ENCODE assay signal across 16 cellular contexts in genomic region chr16:51148674-51149228, GRCh38. TPM values are rescaled to one million over a fixed set of nuclear protein-coding genes. Genes with fewer than 3 reads are reported as not detected.
DNase-seq lines count a peak whose midpoint lies in the region; ATAC-seq and TF ChIP-seq lines count a peak whose summit lies in the region.
"Had no signal": no experiment of that assay in that cellular context is flagged by ENCODE, and none has a peak within 500 bp of the region (broad histone marks: within the 10 kb centered on the region; RNA-seq: fewer than 3 reads in every experiment).

No MANE protein-coding gene starts in this region.

- H3K4me1 ChIP-seq in iPS-18a (ENCODE audit: control insufficient read depth, low read depth, low read length), result peaks cover 56% of the 10 kb centered on the region
- peaks cover 4% of the 10 kb centered on the region for H3K4me1 ChIP-seq in prostate gland (replicated peaks)

- no peak overlapping the region for H3K4me3 Mint-ChIP-seq in activated T-helper 1 cell treated with anti-CD3 and anti-CD28 coated beads, Interleukin-12 subunit alpha, Interleukin-12 subunit beta, Interleukin-2, Interleukin-4 antibody, amounts not matched to agents 30 ng/mL and 10 ng/mL and 1 ng/mL, durations not matched to agents 14 hours and 24 hours and 36 hours
- H3K4me3 Mint-ChIP-seq in stimulated activated naive B cell treated with anti-CD40 and anti-IgM and Interleukin-4, amounts not matched to agents 10 μg/mL and 1 μg/mL and 100 μg/mL, for 72 hours, result no peak overlapping the region
- H3K4me3 Mint-ChIP-seq: CD8-positive, alpha-beta memory T cell; memory B cell had no signal

- 80% methylated on average over 2 of the region's 2 CpGs for WGBS in prostate gland

- peaks cover 45% of the 10 kb centered on the region for H3K27me3 Mint-ChIP-seq in activated T-helper 1 cell treated with anti-CD3 and anti-CD28 coated beads, Interleukin-12 subunit alpha, Interleukin-12 subunit beta, Interleukin-2, Interleukin-4 antibody, amounts not matched to agents 30 ng/mL and 10 ng/mL and 1 ng/mL, durations not matched to agents 14 hours and 24 hours and 36 hours (ENCODE audit: insufficient read depth)
- peaks cover 32 to 65% of the 10 kb centered on the region in 2 donors for H3K27me3 Mint-ChIP-seq in stimulated activated naive B cell treated with anti-CD40 and anti-IgM and Interleukin-4, amounts not matched to agents 10 μg/mL and 1 μg/mL and 100 μg/mL, for 72 hours

- TF ChIP-seq CTCF in prostate gland (IDR thresholded peaks at IDR 0.05), result no peak

- no peaks in the 10 kb centered on the region for H3K9me3 ChIP-seq in iPS-18a (ENCODE audit: control insufficient read depth, low read depth, low read length)
- no peaks in the 10 kb centered on the region for H3K9me3 ChIP-seq in prostate gland

- intact Hi-C loops in activated T-helper 1 cell treated with anti-CD3 and anti-CD28 coated beads, Interleukin-12 subunit alpha, Interleukin-12 subunit beta, Interleukin-2, Interleukin-4 antibody, amounts not matched to agents 30 ng/mL and 10 ng/mL and 1 ng/mL, durations not matched to agents 14 hours and 24 hours and 36 hours (cut with micrococcal nuclease), result no loop called here
- intact Hi-C loops in prostate gland (cut with DNase I), result no loop called here

- no peak overlapping the region for H3K27ac ChIP-seq in iPS-18a (ENCODE audit: low read length)
- no peak overlapping the region for H3K27ac ChIP-seq in prostate gland

- H3K27me3 ChIP-seq in H7 (ENCODE audit: control insufficient read depth, insufficient read depth, low read length) (peaks cover 33% of the 10 kb centered on the region), iPS-18a (ENCODE audit: control insufficient read depth, insufficient read depth, low read length) (peaks cover 9% of the 10 kb centered on the region), prostate gland (replicated peaks; ENCODE audit: insufficient read depth) (peaks cover 24% of the 10 kb centered on the region)

- peaks cover 5% of the 10 kb centered on the region for H3K9me3 Mint-ChIP-seq in activated T-helper 1 cell treated with anti-CD3 and anti-CD28 coated beads, Interleukin-12 subunit alpha, Interleukin-12 subunit beta, Interleukin-2, Interleukin-4 antibody, amounts not matched to agents 30 ng/mL and 10 ng/mL and 1 ng/mL, durations not matched to agents 14 hours and 24 hours and 36 hours
- H3K9me3 Mint-ChIP-seq in stimulated activated naive B cell treated with anti-CD40 and anti-IgM and Interleukin-4, amounts not matched to agents 10 μg/mL and 1 μg/mL and 100 μg/mL, for 72 hours, result no peaks in the 10 kb centered on the region

- H3K4me3 ChIP-seq in H7 (ENCODE audit: insufficient read depth, low read depth, low read length) (peak overlapping the region; percentile 90), iPS-18a (ENCODE audit: low read length) (peak overlapping the region; percentile 74), prostate gland (no peak overlapping the region)
- H3K4me3 ChIP-seq: K562 had no signal

- peak overlapping the region; percentile 92 for H3K9ac ChIP-seq in iPS-18a (ENCODE audit: low read length)

- H3K27ac Mint-ChIP-seq in activated T-helper 1 cell treated with anti-CD3 and anti-CD28 coated beads, Interleukin-12 subunit alpha, Interleukin-12 subunit beta, Interleukin-2, Interleukin-4 antibody, amounts not matched to agents 30 ng/mL and 10 ng/mL and 1 ng/mL, durations not matched to agents 14 hours and 24 hours and 36 hours, result peak overlapping the region; percentile 13
- no peak overlapping the region for H3K27ac Mint-ChIP-seq in stimulated activated naive B cell treated with anti-CD40 and anti-IgM and Interleukin-4, amounts not matched to agents 10 μg/mL and 1 μg/mL and 100 μg/mL, for 72 hours
- H3K27ac Mint-ChIP-seq: CD8-positive, alpha-beta memory T cell; memory B cell had no signal

- H3K36me3 Mint-ChIP-seq in activated T-helper 1 cell treated with anti-CD3 and anti-CD28 coated beads, Interleukin-12 subunit alpha, Interleukin-12 subunit beta, Interleukin-2, Interleukin-4 antibody, amounts not matched to agents 30 ng/mL and 10 ng/mL and 1 ng/mL, durations not matched to agents 14 hours and 24 hours and 36 hours (ENCODE audit: low read depth), result peaks cover 6% of the 10 kb centered on the region
- H3K36me3 Mint-ChIP-seq in stimulated activated naive B cell treated with anti-CD40 and anti-IgM and Interleukin-4, amounts not matched to agents 10 μg/mL and 1 μg/mL and 100 μg/mL, for 72 hours, result peaks cover 0 to 6% of the 10 kb centered on the region in 2 donors
- H3K36me3 Mint-ChIP-seq: CD8-positive, alpha-beta memory T cell had no signal

- no peak for TF ChIP-seq POLR2A in prostate gland (IDR thresholded peaks at IDR 0.05)

- H3K36me3 ChIP-seq in H7 (replicated peaks; ENCODE audit: control insufficient read depth, insufficient read depth, low read length), result no peaks in the 10 kb centered on the region
- H3K36me3 ChIP-seq in iPS-18a (ENCODE audit: control insufficient read depth, low read depth, low read length), result peaks cover 8% of the 10 kb centered on the region
- H3K36me3 ChIP-seq in prostate gland, result no peaks in the 10 kb centered on the region

- DNase-seq in H7, result no peak
- DNase-seq in activated T-helper 1 cell treated with anti-CD3 and anti-CD28 coated beads, Interleukin-12 subunit alpha, Interleukin-12 subunit beta, Interleukin-2, Interleukin-4 antibody, amounts not matched to agents 30 ng/mL and 10 ng/mL and 1 ng/mL, durations not matched to agents 14 hours and 24 hours and 36 hours (ENCODE audit: low spot score), result no peak
- DNase-seq in renal cortical epithelial cell (ENCODE audit: low read depth), result peak; percentile 74
- DNase-seq in stimulated activated naive B cell treated with anti-CD40 and anti-IgM and Interleukin-4, amounts not matched to agents 10 μg/mL and 1 μg/mL and 100 μg/mL, for 72 hours, result no peak
- DNase-seq in NCI-H524 (lab: John Stamatoyannopoulos, UW), result no peak
- DNase-seq in prostate gland (ENCODE audit: low spot score), result no peak
- DNase-seq: activated CD4-positive, alpha-beta T cell treated with anti-CD3 and anti-CD28 coated beads, Interleukin-2, amount 50 U/mL, for 4 hours; activated naive CD4-positive, alpha-beta T cell treated with Interleukin-2 at 50 U/mL for 16 hours; CD8-positive, alpha-beta memory T cell; HCEC 1CT; NCI-H1930; small intestine had no signal

- no peaks in the 10 kb centered on the region for H3K4me1 Mint-ChIP-seq in activated T-helper 1 cell treated with anti-CD3 and anti-CD28 coated beads, Interleukin-12 subunit alpha, Interleukin-12 subunit beta, Interleukin-2, Interleukin-4 antibody, amounts not matched to agents 30 ng/mL and 10 ng/mL and 1 ng/mL, durations not matched to agents 14 hours and 24 hours and 36 hours (ENCODE audit: low read depth)
- peaks cover 0 to 9% of the 10 kb centered on the region in 2 donors for H3K4me1 Mint-ChIP-seq in stimulated activated naive B cell treated with anti-CD40 and anti-IgM and Interleukin-4, amounts not matched to agents 10 μg/mL and 1 μg/mL and 100 μg/mL, for 72 hours

- no peak for ATAC-seq in GM18907 (IDR thresholded peaks at IDR 0.05; ENCODE audit: unreplicated experiment)
- ATAC-seq in stimulated activated naive B cell treated with anti-CD40 and anti-IgM and Interleukin-4, amounts not matched to agents 10 μg/mL and 1 μg/mL and 100 μg/mL, for 72 hours (replicated peaks), result no peak
- ATAC-seq: K562 had no signal

RNA-seq across cellular contexts. Expression of gene SALL1, which starts 2.3 kb away (rescaled TPM):
- total RNA-seq in H7 (2014; rRNA removed; shearing (Covaris generic)), result 33.4 and 38.2 TPM in 2 replicates
- total RNA-seq in activated T-helper 1 cell treated with anti-CD3 and anti-CD28 coated beads, Interleukin-12 subunit alpha, Interleukin-12 subunit beta, Interleukin-2, Interleukin-4 antibody, amounts not matched to agents 30 ng/mL and 10 ng/mL and 1 ng/mL, durations not matched to agents 14 hours and 24 hours and 36 hours, result not detected in 2 replicates
- total RNA-seq in renal cortical epithelial cell (3.1 and 25.2 TPM in 2 replicates), prostate gland (1 to 10 TPM in 1 of 2 donors, under 1 TPM in 1; 0.14 to 4.8 TPM)
- total RNA-seq: CD8-positive, alpha-beta memory T cell; K562 had no signal

Comparison
In these comparisons a context has a peak if more than half of its experiments do, and no peak if none do; other contexts are left out.
1. H3K4me3 ChIP-seq: peak in H7 (single experiment) and iPS-18a (single experiment); none in prostate gland (0 of 2).